2 cellular contexts compared by ENCODE assay signal in the genomic region with DNA sequence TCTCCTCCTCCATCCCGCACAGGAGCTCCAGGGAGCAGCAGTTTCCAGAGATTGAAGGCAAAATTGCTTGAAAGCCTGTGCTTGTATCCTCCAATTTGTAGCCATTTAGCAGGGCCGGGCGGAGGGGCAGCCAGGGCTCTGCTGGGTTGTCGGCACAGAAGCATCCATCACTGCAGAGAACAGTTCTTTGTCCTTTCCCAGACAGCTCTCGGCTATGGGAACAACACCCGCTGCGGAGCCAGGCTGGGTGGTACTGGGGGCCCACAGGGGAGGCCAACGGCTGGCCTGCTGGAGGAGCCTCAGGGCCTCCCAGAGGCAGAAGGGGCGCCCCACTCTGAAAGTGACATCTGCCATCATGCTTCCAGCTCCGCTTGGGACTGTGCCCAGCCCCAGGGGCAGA.
TF ChIP-seq lines count a peak whose summit lies in the region.

No MANE protein-coding gene starts in this region.

TF ChIP-seq in SK-N-SH, 30 proteins besides CTCF, POLR2A, EP300 and RAD21:
- TF ChIP-seq, protein P1, sequence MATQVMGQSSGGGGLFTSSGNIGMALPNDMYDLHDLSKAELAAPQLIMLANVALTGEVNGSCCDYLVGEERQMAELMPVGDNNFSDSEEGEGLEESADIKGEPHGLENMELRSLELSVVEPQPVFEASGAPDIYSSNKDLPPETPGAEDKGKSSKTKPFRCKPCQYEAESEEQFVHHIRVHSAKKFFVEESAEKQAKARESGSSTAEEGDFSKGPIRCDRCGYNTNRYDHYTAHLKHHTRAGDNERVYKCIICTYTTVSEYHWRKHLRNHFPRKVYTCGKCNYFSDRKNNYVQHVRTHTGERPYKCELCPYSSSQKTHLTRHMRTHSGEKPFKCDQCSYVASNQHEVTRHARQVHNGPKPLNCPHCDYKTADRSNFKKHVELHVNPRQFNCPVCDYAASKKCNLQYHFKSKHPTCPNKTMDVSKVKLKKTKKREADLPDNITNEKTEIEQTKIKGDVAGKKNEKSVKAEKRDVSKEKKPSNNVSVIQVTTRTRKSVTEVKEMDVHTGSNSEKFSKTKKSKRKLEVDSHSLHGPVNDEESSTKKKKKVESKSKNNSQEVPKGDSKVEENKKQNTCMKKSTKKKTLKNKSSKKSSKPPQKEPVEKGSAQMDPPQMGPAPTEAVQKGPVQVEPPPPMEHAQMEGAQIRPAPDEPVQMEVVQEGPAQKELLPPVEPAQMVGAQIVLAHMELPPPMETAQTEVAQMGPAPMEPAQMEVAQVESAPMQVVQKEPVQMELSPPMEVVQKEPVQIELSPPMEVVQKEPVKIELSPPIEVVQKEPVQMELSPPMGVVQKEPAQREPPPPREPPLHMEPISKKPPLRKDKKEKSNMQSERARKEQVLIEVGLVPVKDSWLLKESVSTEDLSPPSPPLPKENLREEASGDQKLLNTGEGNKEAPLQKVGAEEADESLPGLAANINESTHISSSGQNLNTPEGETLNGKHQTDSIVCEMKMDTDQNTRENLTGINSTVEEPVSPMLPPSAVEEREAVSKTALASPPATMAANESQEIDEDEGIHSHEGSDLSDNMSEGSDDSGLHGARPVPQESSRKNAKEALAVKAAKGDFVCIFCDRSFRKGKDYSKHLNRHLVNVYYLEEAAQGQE (IDR thresholded peaks at IDR 0.05; ENCODE audit: low read depth, low read length) = no peak
- TF ChIP-seq ELF1 (IDR thresholded peaks at IDR 0.05) (no peak), CHD2 (IDR thresholded peaks at IDR 0.05; ENCODE audit: low read length, partially characterized antibody) (no peak), MEF2A (IDR thresholded peaks at IDR 0.05; ENCODE audit: borderline replicate concordance, low read depth) (no peak), YY1 (IDR thresholded peaks at IDR 0.05; ENCODE audit: low read depth) (no peak), JUND (IDR thresholded peaks at IDR 0.05) (no peak), FOXM1 (IDR thresholded peaks at IDR 0.05; ENCODE audit: low read depth) (no peak), RXRA (IDR thresholded peaks at IDR 0.05; ENCODE audit: borderline replicate concordance, low read depth) (no peak), POLR2AphosphoS5 (IDR thresholded peaks at IDR 0.05; ENCODE audit: low read depth, low read length) (no peak)
- TF ChIP-seq, protein P2, sequence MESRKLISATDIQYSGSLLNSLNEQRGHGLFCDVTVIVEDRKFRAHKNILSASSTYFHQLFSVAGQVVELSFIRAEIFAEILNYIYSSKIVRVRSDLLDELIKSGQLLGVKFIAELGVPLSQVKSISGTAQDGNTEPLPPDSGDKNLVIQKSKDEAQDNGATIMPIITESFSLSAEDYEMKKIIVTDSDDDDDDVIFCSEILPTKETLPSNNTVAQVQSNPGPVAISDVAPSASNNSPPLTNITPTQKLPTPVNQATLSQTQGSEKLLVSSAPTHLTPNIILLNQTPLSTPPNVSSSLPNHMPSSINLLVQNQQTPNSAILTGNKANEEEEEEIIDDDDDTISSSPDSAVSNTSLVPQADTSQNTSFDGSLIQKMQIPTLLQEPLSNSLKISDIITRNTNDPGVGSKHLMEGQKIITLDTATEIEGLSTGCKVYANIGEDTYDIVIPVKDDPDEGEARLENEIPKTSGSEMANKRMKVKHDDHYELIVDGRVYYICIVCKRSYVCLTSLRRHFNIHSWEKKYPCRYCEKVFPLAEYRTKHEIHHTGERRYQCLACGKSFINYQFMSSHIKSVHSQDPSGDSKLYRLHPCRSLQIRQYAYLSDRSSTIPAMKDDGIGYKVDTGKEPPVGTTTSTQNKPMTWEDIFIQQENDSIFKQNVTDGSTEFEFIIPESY (IDR thresholded peaks at IDR 0.05; ENCODE audit: borderline replicate concordance, low read depth) = no peak

TF ChIP-seq in SK-N-SH treated with all-trans-retinoic acid at 6 μM for 48 hours, 23 proteins besides CTCF, POLR2A, EP300 and RAD21 (continued from another document):
- TF ChIP-seq, protein P3, sequence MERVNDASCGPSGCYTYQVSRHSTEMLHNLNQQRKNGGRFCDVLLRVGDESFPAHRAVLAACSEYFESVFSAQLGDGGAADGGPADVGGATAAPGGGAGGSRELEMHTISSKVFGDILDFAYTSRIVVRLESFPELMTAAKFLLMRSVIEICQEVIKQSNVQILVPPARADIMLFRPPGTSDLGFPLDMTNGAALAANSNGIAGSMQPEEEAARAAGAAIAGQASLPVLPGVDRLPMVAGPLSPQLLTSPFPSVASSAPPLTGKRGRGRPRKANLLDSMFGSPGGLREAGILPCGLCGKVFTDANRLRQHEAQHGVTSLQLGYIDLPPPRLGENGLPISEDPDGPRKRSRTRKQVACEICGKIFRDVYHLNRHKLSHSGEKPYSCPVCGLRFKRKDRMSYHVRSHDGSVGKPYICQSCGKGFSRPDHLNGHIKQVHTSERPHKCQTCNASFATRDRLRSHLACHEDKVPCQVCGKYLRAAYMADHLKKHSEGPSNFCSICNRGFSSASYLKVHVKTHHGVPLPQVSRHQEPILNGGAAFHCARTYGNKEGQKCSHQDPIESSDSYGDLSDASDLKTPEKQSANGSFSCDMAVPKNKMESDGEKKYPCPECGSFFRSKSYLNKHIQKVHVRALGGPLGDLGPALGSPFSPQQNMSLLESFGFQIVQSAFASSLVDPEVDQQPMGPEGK (CRISPR knock-in tag; IDR thresholded peaks at IDR 0.05; ENCODE audit: borderline replicate concordance) = no peak
- TF ChIP-seq ZNF70 (CRISPR knock-in tag; IDR thresholded peaks at IDR 0.05) (no peak), GLIS3 (CRISPR knock-in tag; IDR thresholded peaks at IDR 0.05) (no peak)
